15 cellular contexts compared by ENCODE assay signal in the genomic region with DNA sequence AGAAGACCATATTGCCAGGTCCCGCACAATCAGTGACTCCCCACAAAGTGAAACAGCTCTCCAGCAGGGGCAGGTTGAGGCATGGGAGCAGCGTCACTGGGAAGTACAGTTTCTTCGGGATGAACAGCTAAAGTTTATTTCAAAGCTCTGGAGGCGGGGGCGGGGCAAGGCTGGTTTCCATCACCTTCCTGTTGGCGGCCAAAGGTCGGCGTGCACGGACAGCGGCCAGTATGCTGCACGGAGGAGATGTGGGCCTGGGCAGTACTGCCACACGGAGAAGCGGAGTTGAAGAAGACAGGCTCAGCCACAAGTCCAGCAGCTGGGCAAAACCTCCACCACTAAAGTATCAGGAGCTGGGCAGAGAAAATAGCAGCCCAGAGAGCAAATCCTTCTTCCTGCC. TPM values are rescaled to one million over a fixed set of nuclear protein-coding genes. Genes with fewer than 3 reads are reported as not detected.
DNase-seq lines count a peak whose midpoint lies in the region; ATAC-seq, FAIRE-seq and TF ChIP-seq lines count a peak whose summit lies in the region.
"Had no signal": no experiment of that assay in that cellular context is flagged by ENCODE, and none has a peak within 500 bp of the region (broad histone marks: within the 10 kb centered on the region; RNA-seq: fewer than 3 reads in every experiment).

No MANE protein-coding gene starts in this region.

- POLR2A ChIA-PET in activated CD4-positive, alpha-beta T cell treated with anti-CD3 and anti-CD28 coated beads, Interleukin-2, amount 10 ng/mL, durations not matched to agents 7 days and 5 days (lab: Charles Lee): no interaction called here
- POLR2A ChIA-PET in T-cell (lab: Charles Lee): interaction anchor here (0.6 to 1.1 kb wide), 4 partner anchors 69 to 340 kb away, joined by 3 read pairs; no protein-coding TSS in a partner anchor

- H3K79me2 ChIP-seq in keratinocyte (ENCODE audit: control insufficient read depth, insufficient read depth, low read length): peaks cover 18% of the 10 kb centered on the region
- peaks cover 11% of the 10 kb centered on the region for H3K79me2 ChIP-seq in MM.1S (ENCODE audit: low read length)

- peak overlapping the region; percentile 66 for H3K4me2 ChIP-seq in keratinocyte (ENCODE audit: control insufficient read depth, extremely low read depth, insufficient read depth, low read depth, low read length)
- no peak overlapping the region for H3K4me2 ChIP-seq in MM.1S (ENCODE audit: low read depth, low read length)

- peak overlapping the region in 2 of 3 experiments; percentile 61 to 67 for H3K4me3 ChIP-seq in keratinocyte (ENCODE audit: control insufficient read depth in 2 of 3, extremely low read depth in 1 of 3, insufficient read depth in 2 of 3, low read depth in 1 of 3, low read length in 3 of 3)
- no peak overlapping the region for H3K4me3 ChIP-seq in small intestine (ENCODE audit: low read depth in 1 of 2, low read length in 2 of 2)
- H3K4me3 ChIP-seq in MM.1S (ENCODE audit: low read length): no peak overlapping the region
- no peak overlapping the region for H3K4me3 ChIP-seq in WERI-Rb-1 (ENCODE audit: low read depth, low read length)

- 37 to 65% (median 63%) methylated on average over 13 of the region's 13 CpGs for WGBS in small intestine, 3 donors

- CTCF ChIA-PET in activated CD4-positive, alpha-beta T cell treated with anti-CD3 and anti-CD28 coated beads, Interleukin-2, amount 10 ng/mL, durations not matched to agents 7 days and 5 days (lab: Charles Lee): interaction anchor here (1.1 to 1.5 kb wide), 4 partner anchors 36 to 341 kb away, joined by 3 to 4 read pairs (median 3); no protein-coding TSS in a partner anchor
- CTCF ChIA-PET in T-cell (lab: Charles Lee): interaction anchor here (0.5 to 1.8 kb wide), 5 partner anchors 10 to 767 kb away, joined by 3 to 5 read pairs (median 3); no protein-coding TSS in a partner anchor

- peaks cover 4% of the 10 kb centered on the region for H3K9me3 ChIP-seq in keratinocyte (ENCODE audit: control insufficient read depth, low read depth, low read length)
- no peaks in the 10 kb centered on the region for H3K9me3 ChIP-seq in small intestine (ENCODE audit: control insufficient read depth, low read depth)
- H3K9me3 ChIP-seq in MM.1S (replicated peaks; ENCODE audit: insufficient read depth, low read length): no peaks in the 10 kb centered on the region
- H3K9me3 ChIP-seq in WERI-Rb-1 (ENCODE audit: severe bottlenecking): peaks cover 28% of the 10 kb centered on the region
- H3K9me3 ChIP-seq: left lung had no signal

- H2AFZ ChIP-seq in keratinocyte (ENCODE audit: control insufficient read depth, low read length): peak overlapping the region; percentile 92
- H2AFZ ChIP-seq in MM.1S (ENCODE audit: low read length): no peak overlapping the region

- H4K20me1 ChIP-seq in keratinocyte (ENCODE audit: control insufficient read depth, extremely low read depth, insufficient read depth, low read length) (no peaks in the 10 kb centered on the region), MM.1S (ENCODE audit: insufficient read depth, low read length) (no peaks in the 10 kb centered on the region)

- no peaks in the 10 kb centered on the region for H3K9me1 ChIP-seq in keratinocyte (ENCODE audit: control insufficient read depth, extremely low read depth, insufficient read depth, low read length)

- FAIRE-seq in keratinocyte (lab: Jason Lieb, UNC): no peak
- no peak for FAIRE-seq in small intestine (lab: Jason Lieb, UNC)

- no peak for DNase-seq in activated CD4-positive, alpha-beta T cell treated with anti-CD3 and anti-CD28 coated beads, Interleukin-2, amount 10 ng/mL, durations not matched to agents 7 days and 5 days
- no peak for DNase-seq in activated CD4-positive, alpha-beta T cell treated with anti-CD3 and anti-CD28 coated beads, Interleukin-2, amount 50 U/mL, for 4 hours
- DNase-seq in T-cell (no peak), keratinocyte (ENCODE audit: low read depth, low spot score) (peak; percentile 4), small intestine (peak; percentile 54), MM.1S (no peak), NAMALWA (ENCODE audit: low spot score) (no peak), WERI-Rb-1 (no peak)
- DNase-seq: activated CD8-positive, alpha-beta memory T cell treated with anti-CD3 and anti-CD28 coated beads for 24 hours; left lung; NCI-H1105; stimulated activated CD4-positive, alpha-beta T cell treated with anti-CD3 and anti-CD28 coated beads, Interleukin-15, amount 100 ng/mL, for 24 hours; T-helper 17 cell had no signal

- H3K36me3 ChIP-seq in keratinocyte (ENCODE audit: control insufficient read depth in 2 of 2, extremely low read depth in 1 of 2, insufficient read depth in 2 of 2, low read length in 2 of 2): peaks cover 4 to 13% of the 10 kb centered on the region in 2 experiments
- no peaks in the 10 kb centered on the region for H3K36me3 ChIP-seq in small intestine (ENCODE audit: control insufficient read depth in 2 of 2, insufficient read depth in 2 of 2, low read length in 2 of 2)
- H3K36me3 ChIP-seq in MM.1S (replicated peaks; ENCODE audit: insufficient read depth, low read length): no peaks in the 10 kb centered on the region
- peaks cover 24% of the 10 kb centered on the region for H3K36me3 ChIP-seq in WERI-Rb-1
- H3K36me3 ChIP-seq: cardiac muscle cell had no signal

- peaks cover 12% of the 10 kb centered on the region for H3K27me3 ChIP-seq in keratinocyte (ENCODE audit: control insufficient read depth, extremely low read depth, insufficient read depth, low read length)
- H3K27me3 ChIP-seq in small intestine (ENCODE audit: control insufficient read depth in 2 of 2, insufficient read depth in 2 of 2, low read length in 2 of 2): peaks cover 0 to 11% of the 10 kb centered on the region in 2 donors
- H3K27me3 ChIP-seq in MM.1S (replicated peaks; ENCODE audit: insufficient read depth, low read length): 0 out of 2 replicates have a peak, but pooled peaks cover 5% of the 10 kb centered on the region
- H3K27me3 ChIP-seq in WERI-Rb-1 (ENCODE audit: insufficient read depth, low read depth, severe bottlenecking): no peaks in the 10 kb centered on the region

- H3F3A ChIP-seq in MM.1S (ENCODE audit: insufficient read depth, low read length): no peaks in the 10 kb centered on the region

- TF ChIP-seq CTCF in keratinocyte (optimal IDR thresholded peaks at IDR 0.05 in 1 of 3, IDR thresholded peaks at IDR 0.05 in 1 of 3, conservative IDR thresholded peaks at IDR 0.05 in 1 of 3; ENCODE audit: extremely low read depth in 1 of 3, insufficient read depth in 2 of 3, low read length in 3 of 3) (no peak), MM.1S (IDR thresholded peaks at IDR 0.05; ENCODE audit: low read length) (no peak), WERI-Rb-1 (IDR thresholded peaks at IDR 0.05; ENCODE audit: low read depth, low read length) (no peak)

- peaks cover 21% of the 10 kb centered on the region for H3K36me3 Mint-ChIP-seq in activated CD4-positive, alpha-beta T cell treated with anti-CD3 and anti-CD28 coated beads, Interleukin-2, amount 10 ng/mL, durations not matched to agents 7 days and 5 days (ENCODE audit: low read depth)
- peaks cover 18% of the 10 kb centered on the region for H3K36me3 Mint-ChIP-seq in T-cell

- peak overlapping the region; percentile 60 for H3K4me3 Mint-ChIP-seq in activated CD4-positive, alpha-beta T cell treated with anti-CD3 and anti-CD28 coated beads, Interleukin-2, amount 10 ng/mL, durations not matched to agents 7 days and 5 days
- H3K4me3 Mint-ChIP-seq in T-cell: peak overlapping the region in 2 of 3 donors; percentile 68 to 88

- H3K4me1 ChIP-seq in keratinocyte (ENCODE audit: control insufficient read depth, extremely low read depth, insufficient read depth, low read length) (peaks cover 20% of the 10 kb centered on the region), small intestine (ENCODE audit: control insufficient read depth in 2 of 2, insufficient read depth in 1 of 2, low read depth in 1 of 2, low read length in 1 of 2) (no peaks in the 10 kb centered on the region), MM.1S (ENCODE audit: low read length) (no peaks in the 10 kb centered on the region)

- no peak for ATAC-seq in T-cell (replicated peaks in 1 of 4)

- peaks cover 33% of the 10 kb centered on the region for H3K4me1 Mint-ChIP-seq in activated CD4-positive, alpha-beta T cell treated with anti-CD3 and anti-CD28 coated beads, Interleukin-2, amount 10 ng/mL, durations not matched to agents 7 days and 5 days
- H3K4me1 Mint-ChIP-seq in T-cell: peaks cover 40 to 52% (median 41%) of the 10 kb centered on the region in 3 donors

- H3K27ac Mint-ChIP-seq in activated CD4-positive, alpha-beta T cell treated with anti-CD3 and anti-CD28 coated beads, Interleukin-2, amount 10 ng/mL, durations not matched to agents 7 days and 5 days: peak overlapping the region; percentile 51
- H3K27ac Mint-ChIP-seq in T-cell: peak overlapping the region in 1 of 2 donors; percentile 66
- H3K27ac Mint-ChIP-seq: T-helper 17 cell had no signal

- peaks cover 4% of the 10 kb centered on the region for H3K9me3 Mint-ChIP-seq in activated CD4-positive, alpha-beta T cell treated with anti-CD3 and anti-CD28 coated beads, Interleukin-2, amount 10 ng/mL, durations not matched to agents 7 days and 5 days
- peaks cover 0 to 4% (median 0%) of the 10 kb centered on the region in 3 donors for H3K9me3 Mint-ChIP-seq in T-cell

- H3K9me2 ChIP-seq in MM.1S (replicated peaks; ENCODE audit: insufficient read depth, low read length): no peaks in the 10 kb centered on the region

- dilution Hi-C loops in keratinocyte (cut with MboI; ENCODE audit: extremely low pct_ligation_motif_present, low sequenced_read_pairs): no loop called here

- peaks cover 22% of the 10 kb centered on the region for H3K27me3 Mint-ChIP-seq in activated CD4-positive, alpha-beta T cell treated with anti-CD3 and anti-CD28 coated beads, Interleukin-2, amount 10 ng/mL, durations not matched to agents 7 days and 5 days
- H3K27me3 Mint-ChIP-seq in T-cell: peaks cover 10 to 17% of the 10 kb centered on the region in 2 donors

- no peak overlapping the region for H3K9ac ChIP-seq in keratinocyte (ENCODE audit: control insufficient read depth, extremely low read depth, insufficient read depth, low read length)
- no peak overlapping the region for H3K9ac ChIP-seq in MM.1S (ENCODE audit: low read length)

- H3K27ac ChIP-seq in keratinocyte (ENCODE audit: control insufficient read depth, insufficient read depth, low read length) (no peak overlapping the region), small intestine (ENCODE audit: low read depth in 1 of 2, low read length in 1 of 2) (no peak overlapping the region), MM.1S (ENCODE audit: low read length) (no peak overlapping the region), WERI-Rb-1 (no peak overlapping the region)
- H3K27ac ChIP-seq: cardiac muscle cell had no signal

RNA-seq across cellular contexts. Expression of a gene that starts 1.0 kb away (rescaled TPM):
- 10 to 100 TPM; 16.9 to 19.6 TPM for total RNA-seq in activated CD4-positive, alpha-beta T cell treated with anti-CD3 and anti-CD28 coated beads, Interleukin-2, amount 10 ng/mL, durations not matched to agents 7 days and 5 days
- total RNA-seq in T-cell: 10 to 100 TPM; 28.5 to 39.1 (median 29.1) TPM
- polyA plus RNA-seq in keratinocyte (10.9 to 14.2 TPM (median 14.2 TPM) in 3 replicates), small intestine (1 to 10 TPM; 4.3 to 6.3 (median 5.7) TPM)
- polyA plus RNA-seq in keratinocyte (2011; ENCODE audit: low read depth): 7.9 TPM
- 5.2 and 11.1 TPM in 2 replicates for polyA plus RNA-seq in keratinocyte (2011; cell fraction: cytosol; rRNA removed)
- 13.6 and 17.9 TPM in 2 replicates for polyA plus RNA-seq in keratinocyte (2011; cell fraction: nucleus; rRNA removed)
- polyA plus RNA-seq in keratinocyte (2012; ENCODE audit: low replicate concordance): 6.5 and 11.0 TPM in 2 replicates
- 10.8 to 42.9 TPM (median 27.9 TPM) in 3 replicates for polyA minus RNA-seq in keratinocyte
- polyA minus RNA-seq in keratinocyte (2011; cell fraction: cytosol; rRNA and poly(A)+ RNA removed): 22.8 TPM
- polyA minus RNA-seq in keratinocyte (2011; cell fraction: nucleus; rRNA and poly(A)+ RNA removed): 28.5 and 44.3 TPM in 2 replicates
- total RNA-seq: A673 had no signal

Comparison
In these comparisons a context has a peak if more than half of its experiments do, and no peak if none do; other contexts are left out.
1. DNase-seq: peak in keratinocyte (single experiment) and small intestine (single experiment); none in activated CD4-positive, alpha-beta T cell treated with anti-CD3 and anti-CD28 coated beads, Interleukin-2, amount 10 ng/mL, durations not matched to agents 7 days and 5 days (single experiment), activated CD4-positive, alpha-beta T cell treated with anti-CD3 and anti-CD28 coated beads, Interleukin-2, amount 50 U/mL, for 4 hours (0 of 2), T-cell (0 of 34), MM.1S (single experiment), NAMALWA (single experiment) and WERI-Rb-1 (single experiment).
2. H3K4me3 ChIP-seq: peak in keratinocyte (2 of 3); none in small intestine (0 of 2), MM.1S (single experiment) and WERI-Rb-1 (single experiment).